8 cellular contexts compared by ENCODE assay signal in genomic region chr3:131083190-131083863, GRCh38. TPM values are rescaled to one million over a fixed set of nuclear protein-coding genes. Genes with fewer than 3 reads are reported as not detected.
DNase-seq lines count a peak whose midpoint lies in the region; ATAC-seq, FAIRE-seq and TF ChIP-seq lines count a peak whose summit lies in the region.

No MANE protein-coding gene starts in this region.

- no peaks in the 10 kb centered on the region for H3K9me3 ChIP-seq in naive thymus-derived CD4-positive, alpha-beta T cell (ENCODE audit: control insufficient read depth in 2 of 3, low read length in 3 of 3)

- CTCF ChIA-PET in activated CD4-positive, alpha-beta T cell treated with anti-CD3 and anti-CD28 coated beads for 36 hours (lab: Charles Lee) = no interaction called here
- CTCF ChIA-PET in naive thymus-derived CD4-positive, alpha-beta T cell (lab: Charles Lee) = no interaction called here

- no peaks in the 10 kb centered on the region for H3K9me3 Mint-ChIP-seq in nephron progenitor cell
- H3K9me3 Mint-ChIP-seq in activated CD4-positive, alpha-beta T cell treated with anti-CD3 and anti-CD28 coated beads for 36 hours (ENCODE audit: low read depth) = no peaks in the 10 kb centered on the region
- no peaks in the 10 kb centered on the region for H3K9me3 Mint-ChIP-seq in naive thymus-derived CD4-positive, alpha-beta T cell

- H3K4me3 Mint-ChIP-seq in nephron progenitor cell = no peak overlapping the region
- no peak overlapping the region for H3K4me3 Mint-ChIP-seq in activated CD4-positive, alpha-beta T cell treated with anti-CD3 and anti-CD28 coated beads for 36 hours
- peak overlapping the region in 1 of 10 donors; percentile 17 for H3K4me3 Mint-ChIP-seq in naive thymus-derived CD4-positive, alpha-beta T cell

- H3K27ac Mint-ChIP-seq in nephron progenitor cell = no peak overlapping the region
- no peak overlapping the region for H3K27ac Mint-ChIP-seq in activated CD4-positive, alpha-beta T cell treated with anti-CD3 and anti-CD28 coated beads for 36 hours
- no peak overlapping the region for H3K27ac Mint-ChIP-seq in naive thymus-derived CD4-positive, alpha-beta T cell

- H3K4me3 ChIP-seq in naive thymus-derived CD4-positive, alpha-beta T cell (ENCODE audit: low read length) = no peak overlapping the region

- H3K27ac ChIP-seq in naive thymus-derived CD4-positive, alpha-beta T cell (ENCODE audit: low read depth, low read length) = no peak overlapping the region

- FAIRE-seq in GM12891 (lab: Jason Lieb, UNC) = no peak

- peak; percentile 57 for DNase-seq in DMS153 treated with DMSO at 0.1 percent for 48 hours (lab: John Stamatoyannopoulos, UW; ENCODE audit: unreplicated experiment)
- peak; percentile 0 for DNase-seq in NCI-H2029 (lab: John Stamatoyannopoulos, UW)
- peak; percentile 41 for DNase-seq in brain pericyte (ENCODE audit: low read depth, low spot score)
- DNase-seq in nephron progenitor cell = peak; percentile 53
- no peak for DNase-seq in activated CD4-positive, alpha-beta T cell treated with anti-CD3 and anti-CD28 coated beads for 36 hours
- DNase-seq in naive thymus-derived CD4-positive, alpha-beta T cell = no peak
- no peak for DNase-seq in GM12891 (ENCODE audit: insufficient read length, low spot score)
- DNase-seq in LoVo (ENCODE audit: low spot score) = no peak

- H3K4me1 ChIP-seq in naive thymus-derived CD4-positive, alpha-beta T cell (ENCODE audit: control insufficient read depth in 2 of 2, insufficient read depth in 2 of 2, low read length in 2 of 2) = no peaks in the 10 kb centered on the region

- ATAC-seq in activated CD4-positive, alpha-beta T cell treated with anti-CD3 and anti-CD28 coated beads for 36 hours = no peak
- no peak for ATAC-seq in naive thymus-derived CD4-positive, alpha-beta T cell

- TF ChIP-seq CTCF in nephron progenitor cell (IDR thresholded peaks at IDR 0.05) = no peak

- intact Hi-C loops in activated CD4-positive, alpha-beta T cell treated with anti-CD3 and anti-CD28 coated beads for 36 hours (cut with DNase I, micrococcal nuclease) = no loop called here
- intact Hi-C loops in naive thymus-derived CD4-positive, alpha-beta T cell (cut with micrococcal nuclease) = no loop called here

- H3K36me3 Mint-ChIP-seq in nephron progenitor cell (ENCODE audit: low read depth) = no peaks in the 10 kb centered on the region
- no peaks in the 10 kb centered on the region for H3K36me3 Mint-ChIP-seq in activated CD4-positive, alpha-beta T cell treated with anti-CD3 and anti-CD28 coated beads for 36 hours (ENCODE audit: low read depth)
- peaks cover 0 to 10% (median 0%) of the 10 kb centered on the region in 5 donors for H3K36me3 Mint-ChIP-seq in naive thymus-derived CD4-positive, alpha-beta T cell

- H3K4me1 Mint-ChIP-seq in nephron progenitor cell = peaks cover 13% of the 10 kb centered on the region
- no peaks in the 10 kb centered on the region for H3K4me1 Mint-ChIP-seq in activated CD4-positive, alpha-beta T cell treated with anti-CD3 and anti-CD28 coated beads for 36 hours
- peaks cover 0 to 2% (median 0%) of the 10 kb centered on the region in 7 donors for H3K4me1 Mint-ChIP-seq in naive thymus-derived CD4-positive, alpha-beta T cell

- H3K27me3 ChIP-seq in naive thymus-derived CD4-positive, alpha-beta T cell (ENCODE audit: control insufficient read depth in 2 of 2, insufficient read depth in 2 of 2, low read length in 2 of 2) = no peaks in the 10 kb centered on the region

- TF ChIP-seq POLR2A in GM12891 (IDR thresholded peaks at IDR 0.05; ENCODE audit: low read depth, low read length) = no peak

- POLR2A ChIA-PET in activated CD4-positive, alpha-beta T cell treated with anti-CD3 and anti-CD28 coated beads for 36 hours (lab: Charles Lee) = no interaction called here
- POLR2A ChIA-PET in naive thymus-derived CD4-positive, alpha-beta T cell (lab: Charles Lee) = no interaction called here

- H3K36me3 ChIP-seq in naive thymus-derived CD4-positive, alpha-beta T cell (ENCODE audit: control insufficient read depth in 2 of 3, insufficient read depth in 3 of 3, low read length in 3 of 3) = no peaks in the 10 kb centered on the region

- H3K27me3 Mint-ChIP-seq in nephron progenitor cell (ENCODE audit: low read depth, poor library complexity) = peaks cover 5% of the 10 kb centered on the region
- H3K27me3 Mint-ChIP-seq in activated CD4-positive, alpha-beta T cell treated with anti-CD3 and anti-CD28 coated beads for 36 hours = no peaks in the 10 kb centered on the region
- no peaks in the 10 kb centered on the region for H3K27me3 Mint-ChIP-seq in naive thymus-derived CD4-positive, alpha-beta T cell

TF ChIP-seq in GM12891, 5 proteins besides CTCF, POLR2A, EP300 and RAD21:
- TF ChIP-seq POU2F2 (IDR thresholded peaks at IDR 0.05; ENCODE audit: low read depth, low read length) = no peak
- TF ChIP-seq PAX5 (IDR thresholded peaks at IDR 0.05; ENCODE audit: insufficient read depth, low read length, severe bottlenecking) = no peak
- TF ChIP-seq TAF1 (IDR thresholded peaks at IDR 0.05; ENCODE audit: low read depth, low read length) = no peak
- TF ChIP-seq POLR2AphosphoS5 (IDR thresholded peaks at IDR 0.05; ENCODE audit: low read depth, low read length) = no peak
- TF ChIP-seq SPI1 (IDR thresholded peaks at IDR 0.05; ENCODE audit: low read depth, low read length) = no peak

RNA-seq across cellular contexts. Expression of gene NEK11, which starts 56.6 kb away (rescaled TPM):
- 1 to 10 TPM; 1.0 to 1.3 TPM for total RNA-seq in activated CD4-positive, alpha-beta T cell treated with anti-CD3 and anti-CD28 coated beads for 36 hours
- 1 to 10 TPM; 1.7 to 9.0 (median 5.3) TPM for total RNA-seq in naive thymus-derived CD4-positive, alpha-beta T cell
- polyA plus RNA-seq in naive thymus-derived CD4-positive, alpha-beta T cell = 1 to 10 TPM; 1.5 to 1.6 TPM
- 0.45 TPM for polyA plus RNA-seq in GM12891 (2012; ENCODE audit: low read depth, missing spikeins)

RNA-seq across cellular contexts. Expression of gene ASTE1, which starts 56.7 kb away (rescaled TPM):
- total RNA-seq in activated CD4-positive, alpha-beta T cell treated with anti-CD3 and anti-CD28 coated beads for 36 hours = 1 to 10 TPM; 8.2 to 9.1 TPM
- 10 to 100 TPM; 18.7 to 38.5 (median 27.0) TPM for total RNA-seq in naive thymus-derived CD4-positive, alpha-beta T cell
- polyA plus RNA-seq in naive thymus-derived CD4-positive, alpha-beta T cell = 10 to 100 TPM; 23.6 to 34.3 TPM
- 3.8 TPM for polyA plus RNA-seq in GM12891 (2012; ENCODE audit: low read depth, missing spikeins)

Comparison
In these comparisons a context has a peak if more than half of its experiments do, and no peak if none do; other contexts are left out.
1. DNase-seq: peak in DMS153 treated with DMSO at 0.1 percent for 48 hours (single experiment), NCI-H2029 (single experiment), brain pericyte (single experiment) and nephron progenitor cell (single experiment); none in activated CD4-positive, alpha-beta T cell treated with anti-CD3 and anti-CD28 coated beads for 36 hours (single experiment), naive thymus-derived CD4-positive, alpha-beta T cell (0 of 9), GM12891 (single experiment) and LoVo (single experiment).